17 cellular contexts compared by ENCODE assay signal in genomic region chr5:62011072-62011664, GRCh38.
DNase-seq lines count a peak whose midpoint lies in the region; ATAC-seq and TF ChIP-seq lines count a peak whose summit lies in the region.
"Had no signal": no experiment of that assay in that cellular context is flagged by ENCODE, and none has a peak within 500 bp of the region (broad histone marks: within the 10 kb centered on the region; RNA-seq: fewer than 3 reads in every experiment).

No MANE protein-coding gene starts in this region.

- H3K9me3 ChIP-seq in neuronal stem cell (replicated peaks in 1 of 2; ENCODE audit: control insufficient read depth in 2 of 2, insufficient read depth in 1 of 2, low read depth in 1 of 2, low read length in 2 of 2) (no peaks in the 10 kb centered on the region), spleen (no peaks in the 10 kb centered on the region)
- H3K9me3 ChIP-seq: BE2C, Peyer's patch had no signal

- H3K79me1 ChIP-seq in neuronal stem cell (ENCODE audit: low read depth, low read length) = no peaks in the 10 kb centered on the region

- H3K36me3 ChIP-seq in neuronal stem cell (replicated peaks in 1 of 2; ENCODE audit: control insufficient read depth in 2 of 2, insufficient read depth in 2 of 2, low read length in 2 of 2) = no peaks in the 10 kb centered on the region
- H3K36me3 ChIP-seq in spleen = no peaks in the 10 kb centered on the region
- H3K36me3 ChIP-seq: BE2C, Peyer's patch had no signal

- peak; percentile 3 for DNase-seq in ELF-1 (ENCODE audit: low read depth, low spot score)
- peak; percentile 75 for DNase-seq in NCI-H82 (lab: John Stamatoyannopoulos, UW)
- DNase-seq in ecto neural progenitor cell (ENCODE audit: low spot score) = peak; percentile 63
- DNase-seq in neuronal stem cell (ENCODE audit: low spot score) = peak; percentile 91
- DNase-seq in MV-4-11 (lab: John Stamatoyannopoulos, UW) = no peak
- no peak for DNase-seq in spleen
- no peak for DNase-seq in putamen (ENCODE audit: low spot score)
- DNase-seq: BE2C, EL, HCEC 1CT, KG1, NCI-H1105 treated with DMSO at 0.1 percent for 48 hours, NCI-H2029 treated with DMSO at 0.1 percent for 48 hours, NCI-H526 treated with DMSO at 0.1 percent for 48 hours, Peyer's patch had no signal

- H3K4me1 ChIP-seq in neuronal stem cell (ENCODE audit: control insufficient read depth in 2 of 2, insufficient read depth in 1 of 2, low read depth in 1 of 2, low read length in 2 of 2) = peaks cover 0 to 13% of the 10 kb centered on the region in 2 donors
- H3K4me1 ChIP-seq in spleen = no peaks in the 10 kb centered on the region
- H3K4me1 ChIP-seq: A549, BE2C, Peyer's patch had no signal

- no peak overlapping the region for H2BK15ac ChIP-seq in neuronal stem cell (ENCODE audit: low read length)

- no peak overlapping the region for H3K9ac ChIP-seq in neuronal stem cell (ENCODE audit: low read depth, low read length, poor library complexity)

- no peak for TF ChIP-seq CTCF in spleen (IDR thresholded peaks at IDR 0.05 in 8 of 11, conservative IDR thresholded peaks at IDR 0.05 in 3 of 11)

- H3K27me3 ChIP-seq in neuronal stem cell (ENCODE audit: control insufficient read depth in 3 of 3, insufficient read depth in 3 of 3, low read depth in 1 of 3, low read length in 3 of 3) (peaks cover 0 to 17% (median 0%) of the 10 kb centered on the region in 3 experiments), spleen (replicated peaks in 1 of 7) (no peaks in the 10 kb centered on the region)
- H3K27me3 ChIP-seq: Peyer's patch had no signal

- H4K91ac ChIP-seq in neuronal stem cell (ENCODE audit: low read depth, low read length, poor library complexity) = no peak overlapping the region

- H3K4ac ChIP-seq in neuronal stem cell (ENCODE audit: low read length) = no peak overlapping the region

- intact Hi-C loops in spleen (cut with DNase I; ENCODE audit: low total_unique reads) = no loop called here

- no peak for ATAC-seq in GM18502 (IDR thresholded peaks at IDR 0.05; ENCODE audit: poor library complexity, unreplicated experiment)
- ATAC-seq: A549 had no signal

- no peak overlapping the region for H2AK5ac ChIP-seq in neuronal stem cell (ENCODE audit: low read depth, low read length)

- H2BK12ac ChIP-seq in neuronal stem cell (ENCODE audit: low read length) = no peak overlapping the region

- H3K23ac ChIP-seq in neuronal stem cell (ENCODE audit: low read depth, low read length, poor library complexity) = no peak overlapping the region

- H2BK5ac ChIP-seq in neuronal stem cell (ENCODE audit: low read length) = no peak overlapping the region

- WGBS in neuronal stem cell (ENCODE audit: extremely low coverage in 2 of 2, insufficient read length in 2 of 2, insufficient replicate concordance in 1 of 2), 2 donors = no CpG with 5 or more reads among the region's 5 CpGs
- WGBS in spleen, 5 donors = 61 to 75% (median 74%) methylated on average over 5 of the region's 5 CpGs

- H3K27ac ChIP-seq in neuronal stem cell (replicated peaks; ENCODE audit: low read length) (peak overlapping the region; percentile 79), spleen (no peak overlapping the region)
- H3K27ac ChIP-seq: A549, Peyer's patch had no signal

- H3K18ac ChIP-seq in neuronal stem cell (ENCODE audit: low read length) = peak overlapping the region; percentile 1

- no peak overlapping the region for H2BK120ac ChIP-seq in neuronal stem cell (ENCODE audit: low read depth, low read length)

- no peak overlapping the region for H4K8ac ChIP-seq in neuronal stem cell (ENCODE audit: low read depth, low read length)

- H3K4me2 ChIP-seq in neuronal stem cell (ENCODE audit: insufficient read depth, low read length, poor library complexity, severe bottlenecking) = peak overlapping the region; percentile 23
- H3K4me2 ChIP-seq: A549 had no signal

- no peak overlapping the region for H2AFZ ChIP-seq in neuronal stem cell (ENCODE audit: low read length)

- no peak overlapping the region for H3K14ac ChIP-seq in neuronal stem cell (ENCODE audit: low read length)

- no peak overlapping the region for H3K4me3 ChIP-seq in neuronal stem cell (ENCODE audit: low read length in 2 of 2)
- H3K4me3 ChIP-seq in spleen = no peak overlapping the region
- H3K4me3 ChIP-seq: A549, Peyer's patch had no signal

- no peak for TF ChIP-seq POLR2A in spleen (IDR thresholded peaks at IDR 0.05)

Comparison
In these comparisons a context has a peak if more than half of its experiments do, and no peak if none do; other contexts are left out.
1. DNase-seq: peak in ELF-1 (single experiment), NCI-H82 (single experiment), ecto neural progenitor cell (single experiment) and neuronal stem cell (single experiment); none in MV-4-11 (single experiment), spleen (single experiment) and putamen (single experiment).